In genomic region chr1:153990468-153991150, GRCh38 we compare ENCODE assay signal across 8 cellular contexts. TPM values are rescaled to one million over a fixed set of nuclear protein-coding genes. Genes with fewer than 3 reads are reported as not detected.
DNase-seq lines count a peak whose midpoint lies in the region; ATAC-seq and TF ChIP-seq lines count a peak whose summit lies in the region.

TSS of gene RPS27 (plus strand) at chr1:153990762. CDS start at chr1:153990797, 35 bp downstream.

- in situ Hi-C loops in ACHN (cut with HindIII; ENCODE audit: low pct_ligation_motif_present, low pct_unique_long_range_greater_than_20kb, low sequenced_read_pairs), result no loop called here

- intact Hi-C loops in activated B cell treated with CpG ODN at 0.5 μM for 24 hours (cut with micrococcal nuclease), result loop anchor here (1.0 to 2.0 kb wide), 10 partner anchors 13 to 392 kb away; partner anchors contain the start of genes CRTC2, DENND4B, HAX1 and JTB

- H3K36me3 Mint-ChIP-seq in activated B cell treated with CpG ODN at 0.5 μM for 24 hours (ENCODE audit: low read depth) (peaks cover 44% of the 10 kb centered on the region), immature natural killer cell (peaks cover 18 to 25% (median 24%) of the 10 kb centered on the region in 3 donors)

- H3K9me3 Mint-ChIP-seq in activated B cell treated with CpG ODN at 0.5 μM for 24 hours (no peaks in the 10 kb centered on the region), immature natural killer cell (no peaks in the 10 kb centered on the region)

- H3K4me1 Mint-ChIP-seq in activated B cell treated with CpG ODN at 0.5 μM for 24 hours, result peaks cover 53% of the 10 kb centered on the region
- H3K4me1 Mint-ChIP-seq in immature natural killer cell, result peaks cover 40 to 58% of the 10 kb centered on the region in 2 donors

- CTCF ChIA-PET in activated B cell treated with CpG ODN at 0.5 μM for 24 hours (lab: Charles Lee), result interaction anchor here (0.7 kb wide), 1 partner anchor 239 kb away, joined by 3 read pairs; no protein-coding TSS in a partner anchor

- peak within 1 kb of the TSS; percentile 97 for H3K27ac ChIP-seq in caudate nucleus (ENCODE audit: low read depth, low read length)

- ATAC-seq in GM18873 (IDR thresholded peaks at IDR 0.05; ENCODE audit: low FRiP score, unreplicated experiment) (peak; percentile 72), HG03175 (IDR thresholded peaks at IDR 0.05; ENCODE audit: unreplicated experiment) (peak; percentile 70), activated B cell treated with CpG ODN at 0.5 μM for 24 hours (ENCODE audit: low read depth) (peak; percentile 80)

- POLR2A ChIA-PET in activated B cell treated with CpG ODN at 0.5 μM for 24 hours (lab: Charles Lee), result interaction anchor here (0.6 to 6.5 kb wide), 63 partner anchors 12 to 1953 kb away, joined by 3 to 96 read pairs (median 5); partner anchors contain the start of genes ATP8B2, CHTOP, CREB3L4 and CRTC2

- H3K4me3 Mint-ChIP-seq in activated B cell treated with CpG ODN at 0.5 μM for 24 hours, result peak within 1 kb of the TSS; percentile 98
- H3K4me3 Mint-ChIP-seq in immature natural killer cell, result peak within 1 kb of the TSS; percentile 95 to 99 (median 98)

- peak; percentile 99 for DNase-seq in ACHN
- DNase-seq in NCI-H345 (lab: John Stamatoyannopoulos, UW), result peak; percentile 100
- peak; percentile 73 for DNase-seq in activated B cell treated with CpG ODN at 0.5 μM for 24 hours
- DNase-seq in caudate nucleus (lab: John Stamatoyannopoulos, UW), result peak; percentile 20 to 98 (median 86)
- DNase-seq in immature natural killer cell, result peak; percentile 91 to 95 (median 94)
- peak; percentile 90 for DNase-seq in smooth muscle cell of the brain vasculature (ENCODE audit: low read depth, low spot score)

- H3K27ac Mint-ChIP-seq in activated B cell treated with CpG ODN at 0.5 μM for 24 hours (peak within 1 kb of the TSS; percentile 99), immature natural killer cell (peak within 1 kb of the TSS; percentile 98 to 100 (median 99))

- no peak for TF ChIP-seq CTCF in activated B cell treated with CpG ODN at 0.5 μM for 24 hours (IDR thresholded peaks at IDR 0.05)

- H3K27me3 Mint-ChIP-seq in activated B cell treated with CpG ODN at 0.5 μM for 24 hours (no peaks in the 10 kb centered on the region), immature natural killer cell (ENCODE audit: low read depth in 3 of 3) (peaks cover 9 to 21% (median 11%) of the 10 kb centered on the region in 3 donors)

RNA-seq across cellular contexts. Expression of gene RPS27, which starts in this region (rescaled TPM):
- 3,463 and 4,673 TPM in 2 replicates for total RNA-seq in activated B cell treated with CpG ODN at 0.5 μM for 24 hours
- polyA plus RNA-seq in immature natural killer cell, result over 10,000 TPM in 1 of 3 donors, 1,000 to 10,000 TPM in 2; 7,421 to 15,806 (median 9,939) TPM

Comparison
In these comparisons a context has a peak if more than half of its experiments do, and no peak if none do; other contexts are left out.
1. Peak in every context shown above with its lines: DNase-seq, ATAC-seq and H3K27ac ChIP-seq.